Comparison of ENCODE assay signal across 12 cellular contexts in genomic region chr3:159733194-159733860, GRCh38.
DNase-seq lines count a peak whose midpoint lies in the region; ATAC-seq, FAIRE-seq and TF ChIP-seq lines count a peak whose summit lies in the region.
"Had no signal": no experiment of that assay in that cellular context is flagged by ENCODE, and none has a peak within 500 bp of the region (broad histone marks: within the 10 kb centered on the region; RNA-seq: fewer than 3 reads in every experiment).

No MANE protein-coding gene starts in this region.

- no peaks in the 10 kb centered on the region for H3K36me3 Mint-ChIP-seq in glutamatergic neuron (ENCODE audit: unreplicated experiment)

- H2BK5ac ChIP-seq in neuronal stem cell (ENCODE audit: low read length) = no peak overlapping the region

- no peak overlapping the region for H4K8ac ChIP-seq in neuronal stem cell (ENCODE audit: low read depth, low read length)

- peak; percentile 77 for DNase-seq in COLO829 (ENCODE audit: low spot score)
- DNase-seq in RCC 7860 (ENCODE audit: low spot score) = peak; percentile 93
- no peak for DNase-seq in esophagus muscularis mucosa (ENCODE audit: extremely low spot score)
- DNase-seq in neuronal stem cell (ENCODE audit: low spot score) = peak; percentile 40
- DNase-seq in frontal cortex (ENCODE audit: low spot score in 2 of 2) = no peak
- DNase-seq in glutamatergic neuron = no peak
- DNase-seq in right lobe of liver = no peak
- no peak for DNase-seq in activated CD4-positive, alpha-beta T cell treated with anti-CD3 and anti-CD28 coated beads for 48 hours
- DNase-seq: activated CD4-positive, alpha-beta T cell treated with anti-CD3 and anti-CD28 coated beads, Interleukin-2, amount 50 U/mL, for 48 hours; central memory CD4-positive, alpha-beta T cell; OCI-M1 had no signal

- H3K4me1 ChIP-seq in esophagus muscularis mucosa (peaks cover 15 to 39% (median 28%) of the 10 kb centered on the region in 4 donors), neuronal stem cell (ENCODE audit: control insufficient read depth in 2 of 2, insufficient read depth in 1 of 2, low read depth in 1 of 2, low read length in 2 of 2) (peaks cover 0 to 5% of the 10 kb centered on the region in 2 donors), right lobe of liver (no peaks in the 10 kb centered on the region)

- H3K27ac ChIP-seq in esophagus muscularis mucosa (replicated peaks in 1 of 4) (peak overlapping the region; percentile 66 to 81 (median 72)), neuronal stem cell (replicated peaks; ENCODE audit: low read length) (peak overlapping the region; percentile 74), right lobe of liver (no peak overlapping the region)

- H3K27me3 ChIP-seq in esophagus muscularis mucosa (no peaks in the 10 kb centered on the region), neuronal stem cell (ENCODE audit: control insufficient read depth in 3 of 3, insufficient read depth in 3 of 3, low read depth in 1 of 3, low read length in 3 of 3) (no peaks in the 10 kb centered on the region), right lobe of liver (no peaks in the 10 kb centered on the region)

- TF ChIP-seq POLR2A in esophagus muscularis mucosa (IDR thresholded peaks at IDR 0.05; ENCODE audit: low read depth) = no peak
- no peak for TF ChIP-seq POLR2A in right lobe of liver (IDR thresholded peaks at IDR 0.05)

- H3K14ac ChIP-seq in neuronal stem cell (ENCODE audit: low read length) = no peak overlapping the region

- H4K91ac ChIP-seq in neuronal stem cell (ENCODE audit: low read depth, low read length, poor library complexity) = no peak overlapping the region

- peak; percentile 98 for FAIRE-seq in RCC 7860 (lab: Jason Lieb, UNC)
- no peak for FAIRE-seq in frontal cortex (lab: Jason Lieb, UNC)
- FAIRE-seq: islet of Langerhans had no signal

- no peaks in the 10 kb centered on the region for H3K9me3 ChIP-seq in esophagus muscularis mucosa
- H3K9me3 ChIP-seq in neuronal stem cell (replicated peaks in 1 of 2; ENCODE audit: control insufficient read depth in 2 of 2, insufficient read depth in 1 of 2, low read depth in 1 of 2, low read length in 2 of 2) = no peaks in the 10 kb centered on the region
- H3K9me3 ChIP-seq in right lobe of liver = no peaks in the 10 kb centered on the region

- no peak overlapping the region for H2BK120ac ChIP-seq in neuronal stem cell (ENCODE audit: low read depth, low read length)

- peak overlapping the region; percentile 40 for H3K4me2 ChIP-seq in neuronal stem cell (ENCODE audit: insufficient read depth, low read length, poor library complexity, severe bottlenecking)

- H3K18ac ChIP-seq in neuronal stem cell (ENCODE audit: low read length) = no peak overlapping the region

- H3K4ac ChIP-seq in neuronal stem cell (ENCODE audit: low read length) = no peak overlapping the region

- TF ChIP-seq EP300 in esophagus muscularis mucosa (IDR thresholded peaks at IDR 0.05) = no peak

- H2BK12ac ChIP-seq in neuronal stem cell (ENCODE audit: low read length) = no peak overlapping the region

- no peak for ATAC-seq in right lobe of liver

- no peaks in the 10 kb centered on the region for H3K79me1 ChIP-seq in neuronal stem cell (ENCODE audit: low read depth, low read length)

- no peak overlapping the region for H3K27ac Mint-ChIP-seq in glutamatergic neuron (ENCODE audit: unreplicated experiment)

- intact Hi-C loops in esophagus muscularis mucosa (cut with DNase I) (no loop called here), right lobe of liver (cut with DNase I) (no loop called here)

- peak overlapping the region; percentile 39 to 56 (median 48) for H3K4me3 ChIP-seq in esophagus muscularis mucosa
- peak overlapping the region in 1 of 2 donors; percentile 81 for H3K4me3 ChIP-seq in neuronal stem cell (ENCODE audit: low read length in 2 of 2)
- H3K4me3 ChIP-seq in right lobe of liver = no peak overlapping the region

- H3K9ac ChIP-seq in neuronal stem cell (ENCODE audit: low read depth, low read length, poor library complexity) = no peak overlapping the region

- H2AK5ac ChIP-seq in neuronal stem cell (ENCODE audit: low read depth, low read length) = no peak overlapping the region

- no peaks in the 10 kb centered on the region for H3K4me1 Mint-ChIP-seq in glutamatergic neuron (ENCODE audit: low read depth, unreplicated experiment)

- no peak overlapping the region for H3K4me3 Mint-ChIP-seq in glutamatergic neuron (ENCODE audit: unreplicated experiment)

- no peak overlapping the region for H3K23ac ChIP-seq in neuronal stem cell (ENCODE audit: low read depth, low read length, poor library complexity)

- no peaks in the 10 kb centered on the region for H3K9me3 Mint-ChIP-seq in glutamatergic neuron (ENCODE audit: unreplicated experiment)

- TF ChIP-seq CTCF in esophagus muscularis mucosa (IDR thresholded peaks at IDR 0.05) (no peak), glutamatergic neuron (IDR thresholded peaks at IDR 0.05; ENCODE audit: partially characterized antibody, unreplicated experiment) (no peak), right lobe of liver (IDR thresholded peaks at IDR 0.05) (no peak)

- H2BK15ac ChIP-seq in neuronal stem cell (ENCODE audit: low read length) = no peak overlapping the region

- H3K27me3 Mint-ChIP-seq in glutamatergic neuron (ENCODE audit: unreplicated experiment) = no peaks in the 10 kb centered on the region

- WGBS in esophagus muscularis mucosa = 35% methylated on average over 5 of the region's 5 CpGs
- WGBS in neuronal stem cell (ENCODE audit: extremely low coverage in 2 of 2, insufficient read length in 2 of 2, insufficient replicate concordance in 1 of 2), 2 donors = no CpG with 5 or more reads among the region's 5 CpGs
- 79% methylated on average over 5 of the region's 5 CpGs for WGBS in right lobe of liver (ENCODE audit: insufficient coverage, low coverage, low lambda C conversion rate, missing lambda C conversion rate)

- no peaks in the 10 kb centered on the region for H3K36me3 ChIP-seq in esophagus muscularis mucosa
- H3K36me3 ChIP-seq in neuronal stem cell (replicated peaks in 1 of 2; ENCODE audit: control insufficient read depth in 2 of 2, insufficient read depth in 2 of 2, low read length in 2 of 2) = no peaks in the 10 kb centered on the region
- H3K36me3 ChIP-seq in right lobe of liver = no peaks in the 10 kb centered on the region

- H2AFZ ChIP-seq in neuronal stem cell (ENCODE audit: low read length) = no peak overlapping the region

Comparison
In these comparisons a context has a peak if more than half of its experiments do, and no peak if none do; other contexts are left out.
1. DNase-seq: peak in COLO829 (single experiment), RCC 7860 (single experiment) and neuronal stem cell (single experiment); none in esophagus muscularis mucosa (single experiment), frontal cortex (0 of 2), glutamatergic neuron (single experiment), right lobe of liver (0 of 3) and activated CD4-positive, alpha-beta T cell treated with anti-CD3 and anti-CD28 coated beads for 48 hours (single experiment).
2. H3K27ac ChIP-seq: peak in esophagus muscularis mucosa (4 of 4) and neuronal stem cell (single experiment); none in right lobe of liver (0 of 3).
3. H3K4me3 ChIP-seq: peak in esophagus muscularis mucosa (4 of 4); none in right lobe of liver (0 of 3).